In the genomic region with DNA sequence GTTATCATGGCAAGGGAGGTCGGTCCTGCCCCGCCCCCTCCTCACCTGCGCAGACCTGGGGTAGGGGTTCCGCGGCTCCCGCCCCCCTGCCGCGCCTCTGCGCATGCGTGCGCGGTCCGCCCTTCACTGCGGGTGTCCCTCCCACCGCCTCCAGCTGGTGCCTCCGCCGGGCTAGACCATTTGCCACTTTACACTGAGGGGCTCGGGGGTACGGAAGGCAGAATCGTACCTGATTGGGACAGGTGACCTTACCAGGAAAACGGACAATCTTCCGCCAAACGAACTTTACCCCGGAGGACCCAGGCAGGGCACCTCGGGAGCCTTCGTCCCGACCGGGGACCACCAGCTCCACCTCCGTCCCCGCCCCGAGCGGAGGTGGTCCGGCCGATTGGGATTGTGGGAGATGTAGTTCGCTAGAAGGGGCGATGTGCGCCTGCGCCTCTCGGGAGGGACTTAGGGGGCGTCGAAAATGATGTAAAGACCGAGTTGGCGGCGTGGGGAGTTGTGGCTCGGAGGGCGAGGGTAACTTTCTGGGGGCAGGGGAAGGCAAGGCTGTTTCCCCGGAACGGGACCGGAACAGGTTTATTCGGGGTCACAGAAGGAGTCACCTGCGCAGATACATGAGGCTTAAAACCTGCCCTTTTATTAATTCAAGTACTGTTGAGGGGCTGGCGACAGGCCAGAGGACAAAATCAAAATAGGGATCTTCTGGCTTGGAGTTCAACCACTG, we compare ENCODE assay signal across 8 cellular contexts.
DNase-seq lines count a peak whose midpoint lies in the region; ATAC-seq lines count a peak whose summit lies in the region.

A gene with protein sequence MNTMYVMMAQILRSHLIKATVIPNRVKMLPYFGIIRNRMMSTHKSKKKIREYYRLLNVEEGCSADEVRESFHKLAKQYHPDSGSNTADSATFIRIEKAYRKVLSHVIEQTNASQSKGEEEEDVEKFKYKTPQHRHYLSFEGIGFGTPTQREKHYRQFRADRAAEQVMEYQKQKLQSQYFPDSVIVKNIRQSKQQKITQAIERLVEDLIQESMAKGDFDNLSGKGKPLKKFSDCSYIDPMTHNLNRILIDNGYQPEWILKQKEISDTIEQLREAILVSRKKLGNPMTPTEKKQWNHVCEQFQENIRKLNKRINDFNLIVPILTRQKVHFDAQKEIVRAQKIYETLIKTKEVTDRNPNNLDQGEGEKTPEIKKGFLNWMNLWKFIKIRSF (minus strand): TSS at position 344 of the 730 bp plus-strand sequence. CDS start 2,323 bp downstream, outside the sequence.

- peaks cover 3% of the 10 kb centered on the region for H3K36me3 Mint-ChIP-seq in effector memory CD8-positive, alpha-beta T cell (ENCODE audit: insufficient read depth)
- H3K36me3 Mint-ChIP-seq in memory B cell = no peaks in the 10 kb centered on the region

- H3K4me3 Mint-ChIP-seq in effector memory CD8-positive, alpha-beta T cell = peak within 1 kb of the TSS; percentile 80 to 86
- H3K4me3 Mint-ChIP-seq in memory B cell = peak within 1 kb of the TSS; percentile 85

- no peaks in the 10 kb centered on the region for H3K9me3 Mint-ChIP-seq in effector memory CD8-positive, alpha-beta T cell
- H3K9me3 Mint-ChIP-seq in memory B cell = no peaks in the 10 kb centered on the region

- peak; percentile 96 for ATAC-seq in GM19467 (IDR thresholded peaks at IDR 0.05; ENCODE audit: unreplicated experiment)
- peak; percentile 96 for ATAC-seq in effector memory CD8-positive, alpha-beta T cell (replicated peaks)
- ATAC-seq in memory B cell (ENCODE audit: low read depth) = peak; percentile 94

- DNase-seq in CMK (ENCODE audit: low read depth) (peak; percentile 98), HPDE6-E6E7 (ENCODE audit: extremely low spot score) (peak; percentile 96), NK-92 (lab: John Stamatoyannopoulos, UW; ENCODE audit: unreplicated experiment) (peak; percentile 47), memory B cell (ENCODE audit: low spot score in 2 of 2) (peak; percentile 95 to 98)
- peak; percentile 92 to 93 for DNase-seq in activated CD8-positive, alpha-beta memory T cell treated with anti-CD3 and anti-CD28 coated beads for 4 hours (ENCODE audit: low read depth in 2 of 2)
- DNase-seq in effector memory CD8-positive, alpha-beta T cell = peak; percentile 95 to 98 (median 95)
- peak; percentile 87 for DNase-seq in stimulated activated CD8-positive, alpha-beta memory T cell treated with anti-CD3 and anti-CD28 coated beads, Interleukin-12 subunit alpha, Interleukin-12 subunit beta, amount 100 ng/mL, for 24 hours (ENCODE audit: extremely low read depth)

- peaks cover 0 to 5% of the 10 kb centered on the region in 2 donors for H3K27me3 Mint-ChIP-seq in effector memory CD8-positive, alpha-beta T cell
- H3K27me3 Mint-ChIP-seq in memory B cell = peaks cover 3% of the 10 kb centered on the region

- peak within 1 kb of the TSS; percentile 72 to 87 for H3K27ac Mint-ChIP-seq in effector memory CD8-positive, alpha-beta T cell
- peak within 1 kb of the TSS; percentile 76 for H3K27ac Mint-ChIP-seq in memory B cell

- peaks cover 8 to 10% of the 10 kb centered on the region in 2 donors for H3K4me1 Mint-ChIP-seq in effector memory CD8-positive, alpha-beta T cell (ENCODE audit: low read depth in 2 of 2)
- H3K4me1 Mint-ChIP-seq in memory B cell = peaks cover 10% of the 10 kb centered on the region

Comparison
In these comparisons a context has a peak if more than half of its experiments do, and no peak if none do; other contexts are left out.
1. Peak in every context shown above with its lines: DNase-seq and ATAC-seq.
2. DNase-seq: peak in every context shown above with its lines; median percentile 98 in CMK; 96 in memory B cell; 96 in HPDE6-E6E7; 95 in effector memory CD8-positive, alpha-beta T cell; 92 in activated CD8-positive, alpha-beta memory T cell treated with anti-CD3 and anti-CD28 coated beads for 4 hours; 87 in stimulated activated CD8-positive, alpha-beta memory T cell treated with anti-CD3 and anti-CD28 coated beads, Interleukin-12 subunit alpha, Interleukin-12 subunit beta, amount 100 ng/mL, for 24 hours; 47 in NK-92.